ENCODE assay signal across 28 cellular contexts in genomic region chr20:46083101-46083500, GRCh38. TPM values are rescaled to one million over a fixed set of nuclear protein-coding genes. Genes with fewer than 3 reads are reported as not detected.
"Had no signal": no experiment of that assay in that cellular context is flagged by ENCODE, and none has a peak within 500 bp of the region (broad histone marks: within the 10 kb centered on the region; RNA-seq: fewer than 3 reads in every experiment).

No MANE protein-coding gene starts in this region.

- ATAC-seq: activated CD4-positive, alpha-beta T cell treated with anti-CD3 and anti-CD28 coated beads for 36 hours; activated CD8-positive, alpha-beta memory T cell treated with anti-CD3 and anti-CD28 coated beads, Interleukin-2, amount 10 ng/mL, durations not matched to agents 7 days and 5 days; activated CD8-positive, alpha-beta T cell treated with anti-CD3 and anti-CD28 coated beads, Interleukin-2, amount 10 ng/mL, durations not matched to agents 7 days and 5 days; esophagus mucosa; foreskin keratinocyte; left lung; lower lobe of right lung; naive thymus-derived CD4-positive, alpha-beta T cell; T-helper 17 cell had no signal

- H3K27me3 ChIP-seq: breast epithelium, foreskin keratinocyte, heart left ventricle, left lung, pancreas, right atrium auricular region, spleen, suprapubic skin, tibial artery had no signal

- H3K27ac ChIP-seq: breast epithelium, foreskin keratinocyte, left lung, lower lobe of right lung, pancreas, right atrium auricular region, spleen, suprapubic skin, tibial artery had no signal

- H3K4me3 ChIP-seq: breast epithelium, heart left ventricle, left lung, lower lobe of right lung, pancreas, right atrium auricular region, spleen, suprapubic skin, tibial artery had no signal

- H3K27me3 Mint-ChIP-seq: activated CD4-positive, alpha-beta T cell treated with anti-CD3 and anti-CD28 coated beads for 36 hours; activated CD8-positive, alpha-beta memory T cell treated with anti-CD3 and anti-CD28 coated beads, Interleukin-2, amount 10 ng/mL, durations not matched to agents 7 days and 5 days; naive thymus-derived CD4-positive, alpha-beta T cell; T-helper 17 cell had no signal

- H3K36me3 ChIP-seq: breast epithelium had no signal

- H3K9me3 ChIP-seq: breast epithelium, heart left ventricle, left lung, lower lobe of right lung, pancreas, right atrium auricular region, spleen, suprapubic skin, tibial artery had no signal

- H3K9me3 Mint-ChIP-seq: activated naive CD4-positive, alpha-beta T cell treated with anti-CD3 and anti-CD28 coated beads for 36 hours; endodermal cell; neural crest cell had no signal

- H3K4me3 Mint-ChIP-seq: activated CD4-positive, alpha-beta T cell treated with anti-CD3 and anti-CD28 coated beads for 36 hours; activated CD8-positive, alpha-beta memory T cell treated with anti-CD3 and anti-CD28 coated beads, Interleukin-2, amount 10 ng/mL, durations not matched to agents 7 days and 5 days; activated CD8-positive, alpha-beta T cell treated with anti-CD3 and anti-CD28 coated beads, Interleukin-2, amount 10 ng/mL, durations not matched to agents 7 days and 5 days; activated naive CD4-positive, alpha-beta T cell treated with anti-CD3 and anti-CD28 coated beads for 36 hours; endodermal cell; neural crest cell; T-helper 17 cell had no signal

- DNase-seq: activated CD4-positive, alpha-beta T cell treated with anti-CD3 and anti-CD28 coated beads for 36 hours; activated CD4-positive, CD25-positive, alpha-beta regulatory T cell; activated CD8-positive, alpha-beta memory T cell treated with anti-CD3 and anti-CD28 coated beads, Interleukin-2, amount 10 ng/mL, durations not matched to agents 7 days and 5 days; activated CD8-positive, alpha-beta T cell treated with anti-CD3 and anti-CD28 coated beads, Interleukin-2, amount 10 ng/mL, durations not matched to agents 7 days and 5 days; activated effector memory CD4-positive, alpha-beta T cell treated with Interleukin-2 at 50 U/mL for 16 hours; activated naive CD4-positive, alpha-beta T cell treated with anti-CD3 and anti-CD28 coated beads for 36 hours; amygdala; central memory CD4-positive, alpha-beta T cell; endodermal cell; foreskin keratinocyte; heart left ventricle; left lung; lower lobe of right lung; midbrain; naive thymus-derived CD4-positive, alpha-beta T cell; nucleus accumbens; pancreas; spleen; stimulated activated naive CD4-positive, alpha-beta T cell; T-helper 17 cell; T1000; tibial artery had no signal

- H3K27ac Mint-ChIP-seq: activated CD4-positive, alpha-beta T cell treated with anti-CD3 and anti-CD28 coated beads for 36 hours; activated CD8-positive, alpha-beta memory T cell treated with anti-CD3 and anti-CD28 coated beads, Interleukin-2, amount 10 ng/mL, durations not matched to agents 7 days and 5 days; activated CD8-positive, alpha-beta T cell treated with anti-CD3 and anti-CD28 coated beads, Interleukin-2, amount 10 ng/mL, durations not matched to agents 7 days and 5 days; activated naive CD4-positive, alpha-beta T cell treated with anti-CD3 and anti-CD28 coated beads for 36 hours; endodermal cell; T-helper 17 cell had no signal

RNA-seq across cellular contexts. Expression of gene SLC12A5, which starts 54.1 kb away (rescaled TPM):
- total RNA-seq: activated naive CD4-positive, alpha-beta T cell treated with anti-CD3 and anti-CD28 coated beads for 36 hours; esophagus mucosa; naive thymus-derived CD4-positive, alpha-beta T cell; right atrium auricular region; T-helper 17 cell; ureter had no signal
- polyA plus RNA-seq: heart left ventricle; naive thymus-derived CD4-positive, alpha-beta T cell had no signal
